ENCODE assay signal across 7 cellular contexts in genomic region chr10:95133016-95133752, GRCh38.
DNase-seq lines count a peak whose midpoint lies in the region; ATAC-seq, FAIRE-seq and TF ChIP-seq lines count a peak whose summit lies in the region.

No MANE protein-coding gene starts in this region.

- no peak for TF ChIP-seq POLR2A in GM12892 (IDR thresholded peaks at IDR 0.05; ENCODE audit: low read depth, low read length)

- DNase-seq in GM12892 (ENCODE audit: insufficient read length) (peak; percentile 15), NAMALWA (ENCODE audit: low spot score) (peak; percentile 91), SW480 (ENCODE audit: low spot score) (peak; percentile 73), amniotic epithelial cell (ENCODE audit: low read depth) (peak; percentile 62), iPS DF 4.7 (ENCODE audit: extremely low read depth, low spot score) (peak; percentile 96)
- DNase-seq in stimulated activated CD4-positive, alpha-beta T cell treated with anti-CD3 and anti-CD28 coated beads, Interleukin-15, amount 100 ng/mL, for 24 hours = peak; percentile 86

- peak; percentile 97 for FAIRE-seq in GM12892 (lab: Jason Lieb, UNC)

- ATAC-seq in HG02571 (IDR thresholded peaks at IDR 0.05; ENCODE audit: unreplicated experiment) = peak; percentile 69

Comparison
In these comparisons a context has a peak if more than half of its experiments do, and no peak if none do; other contexts are left out.
1. Peak in every context shown above with its lines: DNase-seq and ATAC-seq.
2. DNase-seq: peak in every context shown above with its lines; median percentile 96 in iPS DF 4.7; 91 in NAMALWA; 86 in stimulated activated CD4-positive, alpha-beta T cell treated with anti-CD3 and anti-CD28 coated beads, Interleukin-15, amount 100 ng/mL, for 24 hours; 73 in SW480; 62 in amniotic epithelial cell; 15 in GM12892.